Comparison of ENCODE assay signal across 11 cellular contexts in genomic region chr12:48184549-48184922, GRCh38. TPM values are rescaled to one million over a fixed set of nuclear protein-coding genes. Genes with fewer than 3 reads are reported as not detected.
DNase-seq lines count a peak whose midpoint lies in the region; ATAC-seq, FAIRE-seq and TF ChIP-seq lines count a peak whose summit lies in the region.
"Had no signal": no experiment of that assay in that cellular context is flagged by ENCODE, and none has a peak within 500 bp of the region (broad histone marks: within the 10 kb centered on the region; RNA-seq: fewer than 3 reads in every experiment).

No MANE protein-coding gene starts in this region.

- TF ChIP-seq POLR2A in Peyer's patch (IDR thresholded peaks at IDR 0.05) (no peak), esophagus muscularis mucosa (IDR thresholded peaks at IDR 0.05; ENCODE audit: low read depth) (no peak)

- no peaks in the 10 kb centered on the region for H3K79me2 ChIP-seq in parathyroid adenoma

- in situ Hi-C loops in G401 (cut with HindIII; ENCODE audit: low sequenced_read_pairs): no loop called here

- H3K9me3 ChIP-seq in BLaER1 (no peaks in the 10 kb centered on the region), Peyer's patch (no peaks in the 10 kb centered on the region), esophagus muscularis mucosa (no peaks in the 10 kb centered on the region), parathyroid adenoma (ENCODE audit: control insufficient read depth, low read length) (no peaks in the 10 kb centered on the region)

- H3K9ac ChIP-seq in BLaER1 (no peak overlapping the region), parathyroid adenoma (no peak overlapping the region)

- no peak for FAIRE-seq in HTR-8/SVneo (lab: Jason Lieb, UNC)
- FAIRE-seq: frontal cortex had no signal

- H3K4me2 ChIP-seq in BLaER1 (peak overlapping the region; percentile 92), parathyroid adenoma (ENCODE audit: low read length) (peak overlapping the region; percentile 93)

- H2AFZ ChIP-seq in parathyroid adenoma: peak overlapping the region; percentile 79

- H3K36me3 ChIP-seq in BLaER1 (no peaks in the 10 kb centered on the region), Peyer's patch (no peaks in the 10 kb centered on the region), esophagus muscularis mucosa (no peaks in the 10 kb centered on the region), parathyroid adenoma (ENCODE audit: control insufficient read depth, insufficient read depth, low read length) (no peaks in the 10 kb centered on the region)

- H3K27ac ChIP-seq in BLaER1 (no peak overlapping the region), Peyer's patch (no peak overlapping the region), esophagus muscularis mucosa (replicated peaks in 1 of 4) (no peak overlapping the region), parathyroid adenoma (peak overlapping the region; percentile 2)

- ATAC-seq in GM19395 (IDR thresholded peaks at IDR 0.05; ENCODE audit: unreplicated experiment): no peak

- no peak for TF ChIP-seq EP300 in esophagus muscularis mucosa (IDR thresholded peaks at IDR 0.05)

- 5% methylated on average over 14 of the region's 20 CpGs for WGBS in esophagus muscularis mucosa

- no peak for DNase-seq in Peyer's patch
- DNase-seq in esophagus muscularis mucosa (ENCODE audit: extremely low spot score): peak; percentile 42
- no peak for DNase-seq in DMS53 treated with DMSO at 0.1 percent for 48 hours (lab: John Stamatoyannopoulos, UW; ENCODE audit: unreplicated experiment)
- DNase-seq in HTR-8/SVneo (ENCODE audit: insufficient read length, low spot score): no peak
- no peak for DNase-seq in G401 (ENCODE audit: low spot score)
- DNase-seq: NCI-H1092 treated with DMSO at 0.1 percent for 48 hours had no signal

- no peak for TF ChIP-seq CTCF in Peyer's patch (IDR thresholded peaks at IDR 0.05)
- no peak for TF ChIP-seq CTCF in esophagus muscularis mucosa (IDR thresholded peaks at IDR 0.05)
- no peak for TF ChIP-seq CTCF in parathyroid adenoma (IDR thresholded peaks at IDR 0.05)

- H3K27me3 ChIP-seq in BLaER1: peaks cover 31% of the 10 kb centered on the region
- H3K27me3 ChIP-seq in Peyer's patch: no peaks in the 10 kb centered on the region
- H3K27me3 ChIP-seq in esophagus muscularis mucosa: peaks cover 0 to 66% (median 24%) of the 10 kb centered on the region in 4 donors
- no peaks in the 10 kb centered on the region for H3K27me3 ChIP-seq in parathyroid adenoma (ENCODE audit: control insufficient read depth, insufficient read depth, low read length)

- H3K4me1 ChIP-seq in BLaER1: peaks cover 46% of the 10 kb centered on the region
- peaks cover 0 to 21% (median 5%) of the 10 kb centered on the region in 4 donors for H3K4me1 ChIP-seq in Peyer's patch
- H3K4me1 ChIP-seq in esophagus muscularis mucosa: peaks cover 22 to 28% (median 25%) of the 10 kb centered on the region in 4 donors
- H3K4me1 ChIP-seq in parathyroid adenoma: peaks cover 7% of the 10 kb centered on the region

- H3K4me3 ChIP-seq in BLaER1: peak overlapping the region; percentile 84
- peak overlapping the region in 3 of 4 donors; percentile 59 to 62 (median 60) for H3K4me3 ChIP-seq in Peyer's patch
- H3K4me3 ChIP-seq in esophagus muscularis mucosa: peak overlapping the region; percentile 57 to 77 (median 62)
- H3K4me3 ChIP-seq in parathyroid adenoma (ENCODE audit: low read depth, low read length): peak overlapping the region; percentile 87

- no peaks in the 10 kb centered on the region for H4K20me1 ChIP-seq in BLaER1

- intact Hi-C loops in esophagus muscularis mucosa (cut with DNase I): no loop called here

RNA-seq across cellular contexts. Expression of gene CCDC184, which starts 1.1 kb away (rescaled TPM):
- total RNA-seq in Peyer's patch: under 1 TPM in 1 of 4 donors, not detected in 3; 0.40 TPM
- 1 to 10 TPM in 3 of 4 donors, under 1 TPM in 1; 0.66 to 2.5 (median 1.7) TPM for total RNA-seq in esophagus muscularis mucosa
- total RNA-seq in G401 (2014; rRNA removed; shearing (Covaris generic)): 0.03 and 0.06 TPM in 2 replicates

RNA-seq across cellular contexts. Expression of gene OR10AD1, which starts 18.6 kb away (rescaled TPM):
- not detected for total RNA-seq in Peyer's patch
- total RNA-seq in esophagus muscularis mucosa: not detected
- total RNA-seq in G401 (2014; rRNA removed; shearing (Covaris generic)): not detected in 2 replicates
- total RNA-seq: Daoy, frontal cortex had no signal

RNA-seq across cellular contexts. Expression of gene ASB8, which starts 27.2 kb away (rescaled TPM):
- total RNA-seq in Peyer's patch (10 to 100 TPM; 16.5 to 40.8 (median 33.7) TPM), esophagus muscularis mucosa (10 to 100 TPM; 32.1 to 40.9 (median 36.2) TPM)
- 10.4 and 11.0 TPM in 2 replicates for total RNA-seq in G401 (2014; rRNA removed; shearing (Covaris generic))
